In genomic region chr5:181207960-181208253, GRCh38 we compare ENCODE assay signal across 10 cellular contexts. TPM values are rescaled to one million over a fixed set of nuclear protein-coding genes. Genes with fewer than 3 reads are reported as not detected.
DNase-seq lines count a peak whose midpoint lies in the region; ATAC-seq, FAIRE-seq and TF ChIP-seq lines count a peak whose summit lies in the region.
"Had no signal": no experiment of that assay in that cellular context is flagged by ENCODE, and none has a peak within 500 bp of the region (broad histone marks: within the 10 kb centered on the region; RNA-seq: fewer than 3 reads in every experiment).

No MANE protein-coding gene starts in this region.

- H2AFZ ChIP-seq in GM12878 (ENCODE audit: control insufficient read depth, low read depth, low read length) (no peak overlapping the region), neuron (ENCODE audit: low read depth, low read length) (no peak overlapping the region)

- no peak for DNase-seq in Caco-2
- no peak for DNase-seq in Jurkat, Clone E6-1 (ENCODE audit: low read depth, low spot score)
- no peak for DNase-seq in GM12878 (ENCODE audit: low read depth, low spot score)
- DNase-seq in DMS79 (lab: John Stamatoyannopoulos, UW), result no peak
- DNase-seq in RPMI8226, result no peak
- DNase-seq: NCI-H345 had no signal

- no peaks in the 10 kb centered on the region for H4K20me1 ChIP-seq in GM12878 (ENCODE audit: control insufficient read depth, insufficient read depth)

- no peak for TF ChIP-seq POLR2A in GM12878 (IDR thresholded peaks at IDR 0.05; ENCODE audit: low read depth, low read length)

- H3K27ac Mint-ChIP-seq in Caco-2 (ENCODE audit: unreplicated experiment), result peak overlapping the region; percentile 91

- H3K9me3 ChIP-seq in Caco-2 (no peaks in the 10 kb centered on the region), GM12878 (replicated peaks; ENCODE audit: control insufficient read depth, insufficient read depth, low read length) (no peaks in the 10 kb centered on the region), neuron (ENCODE audit: low read length) (no peaks in the 10 kb centered on the region)
- H3K9me3 ChIP-seq: upper lobe of left lung had no signal

- CTCF ChIA-PET in Caco-2 (lab: Charles Lee), result interaction anchor here (0.8 to 3.3 kb wide), 4 partner anchors 10 to 35 kb away, joined by 4 to 12 read pairs (median 5); no protein-coding TSS in a partner anchor
- CTCF ChIA-PET in GM12878 (lab: Yijun Ruan, JAX), result interaction anchor here (0.7 to 8.2 kb wide), 7 partner anchors 12 to 35 kb away, joined by 3 to 96 read pairs (median 6); partner anchors contain the start of gene TRIM41

- H3K9ac ChIP-seq in GM12878 (ENCODE audit: control insufficient read depth, insufficient read depth, low read length), result no peak overlapping the region

- H3K4me3 ChIP-seq in Caco-2 (ENCODE audit: low read depth, low read length) (peak overlapping the region; percentile 3; the same call in 1 of the 2 replicates), GM12878 (peak overlapping the region; percentile 83; the same call in 1 of the 2 replicates), neuron (ENCODE audit: low read length) (peak overlapping the region; percentile 78)
- peak overlapping the region; percentile 73; the same call in 1 of the 2 replicates for H3K4me3 ChIP-seq in Jurkat, Clone E6-1 (ENCODE audit: low read length)

- ATAC-seq in GM12878 (no peak), HG03135 (IDR thresholded peaks at IDR 0.05; ENCODE audit: unreplicated experiment) (no peak), GM19452 (IDR thresholded peaks at IDR 0.05; ENCODE audit: unreplicated experiment) (no peak)

- H3K4me2 ChIP-seq in GM12878 (ENCODE audit: control insufficient read depth, insufficient read depth), result peak overlapping the region; percentile 82

- no peaks in the 10 kb centered on the region for H3K79me2 ChIP-seq in GM12878 (ENCODE audit: control insufficient read depth, insufficient read depth, low read length)

- H3K27me3 ChIP-seq in Caco-2 (replicated peaks; ENCODE audit: control insufficient read depth, insufficient read depth, low read length) (no peaks in the 10 kb centered on the region), GM12878 (replicated peaks in 1 of 2; ENCODE audit: control insufficient read depth in 2 of 2, insufficient read depth in 2 of 2, low read length in 1 of 2) (peaks cover 4 to 8% of the 10 kb centered on the region in 2 experiments; a peak in 3 of 4 replicates), neuron (ENCODE audit: insufficient read depth, low read length) (peaks cover 27% of the 10 kb centered on the region)

- H3K4me3 Mint-ChIP-seq in Caco-2 (ENCODE audit: unreplicated experiment), result peak overlapping the region; percentile 82

- TF ChIP-seq CTCF in Caco-2 (IDR thresholded peaks at IDR 0.05; ENCODE audit: insufficient read depth in 1 of 2, low read depth in 1 of 2, low read length in 1 of 2, severe bottlenecking in 1 of 2, unreplicated experiment in 1 of 2) (no peak), GM12878 (IDR thresholded peaks at IDR 0.05 in 2 of 3, conservative IDR thresholded peaks at IDR 0.05 in 1 of 3; ENCODE audit: control insufficient read depth in 2 of 3, extremely low read depth in 1 of 3, insufficient read depth in 1 of 3, low read depth in 3 of 3, low read length in 3 of 3) (no peak)

- POLR2A ChIA-PET in Caco-2 (lab: Charles Lee) (interaction anchor here (0.6 to 1.5 kb wide), 5 partner anchors 16 to 170 kb away, joined by 3 to 15 read pairs (median 6); partner anchors contain the start of gene TRIM41), GM12878 (lab: Charles Lee) (interaction anchor here (0.6 to 3.5 kb wide), 12 partner anchors 8 to 52 kb away, joined by 3 to 41 read pairs (median 8); partner anchors contain the start of gene TRIM41)

- RAD21 ChIA-PET in GM12878 (lab: Charles Lee; ENCODE audit: unreplicated experiment), result interaction anchor here (0.8 to 5.0 kb wide), 10 partner anchors 8 to 56 kb away, joined by 3 to 72 read pairs (median 8); partner anchors contain the start of genes RACK1, TRIM41 and TRIM52

- BruUV-seq in Caco-2 (replicated peaks; lab: Mats Ljungman, UMichigan) (no TSS peak), GM12878 (replicated peaks; lab: Mats Ljungman, UMichigan) (no TSS peak)

- TF ChIP-seq EP300 in GM12878 (IDR thresholded peaks at IDR 0.05; ENCODE audit: borderline replicate concordance in 1 of 2, control insufficient read depth in 1 of 2, low read depth in 2 of 2, low read length in 2 of 2), result no peak

- no peak for TF ChIP-seq RAD21 in GM12878 (IDR thresholded peaks at IDR 0.05; ENCODE audit: insufficient read depth, low read depth, low read length)

- peaks cover 35% of the 10 kb centered on the region for H3K36me3 Mint-ChIP-seq in Caco-2 (ENCODE audit: insufficient read depth, unreplicated experiment)

- peaks cover 16% of the 10 kb centered on the region for H3K27me3 Mint-ChIP-seq in Caco-2 (ENCODE audit: insufficient read depth, unreplicated experiment)

- no peaks in the 10 kb centered on the region for H3K9me3 Mint-ChIP-seq in Caco-2 (ENCODE audit: unreplicated experiment)

- no peaks in the 10 kb centered on the region for H3K36me3 ChIP-seq in Caco-2 (ENCODE audit: control insufficient read depth, insufficient read depth, low read length)
- no peaks in the 10 kb centered on the region for H3K36me3 ChIP-seq in GM12878 (ENCODE audit: control insufficient read depth in 2 of 2, insufficient read depth in 2 of 2, low read length in 1 of 2)
- no peaks in the 10 kb centered on the region for H3K36me3 ChIP-seq in neuron (ENCODE audit: insufficient read depth, low read length)
- H3K36me3 ChIP-seq: upper lobe of left lung had no signal

- no peak overlapping the region for H3K27ac ChIP-seq in GM12878 (ENCODE audit: control insufficient read depth, insufficient read depth)

- in situ Hi-C loops in GM12878 (cut with MboI), result no loop called here

- WGBS in GM12878 (ENCODE audit: insufficient coverage, insufficient replicate concordance, low lambda C conversion rate, missing lambda C conversion rate), result 31% methylated on average over 3 of the region's 3 CpGs

- FAIRE-seq in GM12878 (lab: Jason Lieb, UNC), result no peak

- intact Hi-C loops in Caco-2 (cut with micrococcal nuclease; ENCODE audit: unreplicated experiment) (loop anchor here (1.0 kb wide), 2 partner anchors 10 to 15 kb away; partner anchors contain the start of gene TRIM41), GM12878 (cut with micrococcal nuclease; ENCODE audit: unreplicated experiment) (loop anchor here (1.0 kb wide), 3 partner anchors 10 to 17 kb away; no protein-coding TSS in a partner anchor)

- peaks cover 28% of the 10 kb centered on the region for H3K4me1 Mint-ChIP-seq in Caco-2 (ENCODE audit: low read depth, unreplicated experiment)

- no peaks in the 10 kb centered on the region for H3K4me1 ChIP-seq in Caco-2
- H3K4me1 ChIP-seq in GM12878 (ENCODE audit: control insufficient read depth, insufficient read depth, low read length), result peaks cover 14% of the 10 kb centered on the region
- H3K4me1 ChIP-seq in neuron (ENCODE audit: insufficient read depth, low read length), result peaks cover 11% of the 10 kb centered on the region

- SMC1A ChIA-PET in GM12878 (lab: Charles Lee; ENCODE audit: uncharacterized antibody, unreplicated experiment), result interaction anchor here (0.9 to 6.5 kb wide), 7 partner anchors 8 to 44 kb away, joined by 4 to 40 read pairs (median 6); no protein-coding TSS in a partner anchor

RNA-seq across cellular contexts. Expression of gene TRIM7, which starts 2.9 kb away (rescaled TPM):
- total RNA-seq in Caco-2 (2022) (0.86 and 1.0 TPM in 2 replicates), GM12878 (2014; rRNA removed) (0.54 and 1.1 TPM in 2 replicates), GM12878 (2014; rRNA removed; fragmentation: Illumina TruSeq; extraction: Trizol) (0.22 and 0.46 TPM in 2 replicates), GM12878 (2021) (0.38 and 0.96 TPM in 2 replicates)
- not detected for polyA plus RNA-seq in Jurkat, Clone E6-1 (2012; ENCODE audit: insufficient read depth, insufficient read length)
- total RNA-seq in GM12878 (2013; cell fraction: nucleolus; rRNA removed), result 0.59 and 0.84 TPM in 2 replicates
- 1.1 TPM for polyA plus RNA-seq in GM12878 (2011; ENCODE audit: low read depth)
- polyA plus RNA-seq in GM12878 (2011; rRNA removed) (1.6 TPM in 2 replicates), GM12878 (2014; fragmentation: Illumina TruSeq; extraction: Trizol) (0.32 and 0.33 TPM in 2 replicates), GM12878 (2014; fragmentation: Nextera tagmentation; extraction: Ambion mirVana) (under 1 TPM; 0.02 to 0.20 TPM), GM12878 (2014; rRNA removed) (0.84 and 1.1 TPM in 2 replicates), GM12878 (2016; fragmentation: Nextera tagmentation; extraction: Ambion mirVana) (1 to 10 TPM in 1 of 2 experiments, under 1 TPM in 1; 0.44 to 1.3 TPM)
- 0.97 and 1.0 TPM in 2 replicates for polyA plus RNA-seq in GM12878 (2011; cell fraction: cytosol; rRNA removed)
- polyA plus RNA-seq in GM12878 (2011; cell fraction: nucleus; rRNA removed), result 2.2 and 2.4 TPM in 2 replicates
- polyA plus RNA-seq in GM12878 (2012), result 0.87 and 1.7 TPM in 2 replicates
- polyA minus RNA-seq in GM12878 (2011; rRNA and poly(A)+ RNA removed), result 0.80 and 0.88 TPM in 2 replicates
- polyA minus RNA-seq in GM12878 (2011; cell fraction: cytosol; rRNA and poly(A)+ RNA removed), result 0.83 and 1.1 TPM in 2 replicates
- polyA minus RNA-seq in GM12878 (2011; cell fraction: nucleus; rRNA and poly(A)+ RNA removed), result 0.73 and 1.5 TPM in 2 replicates

RNA-seq across cellular contexts. Expression of gene TRIM41, which starts 15.2 kb away (rescaled TPM):
- 23.6 and 28.7 TPM in 2 replicates for total RNA-seq in Caco-2 (2022)
- polyA plus RNA-seq in Jurkat, Clone E6-1 (2012; ENCODE audit: insufficient read depth, insufficient read length), result 44.7 TPM
- 30.1 and 34.3 TPM in 2 replicates for total RNA-seq in GM12878 (2013; cell fraction: nucleolus; rRNA removed)
- total RNA-seq in GM12878 (2014; rRNA removed), result 16.0 and 17.2 TPM in 2 replicates
- 10.5 and 10.6 TPM in 2 replicates for total RNA-seq in GM12878 (2014; rRNA removed; fragmentation: Illumina TruSeq; extraction: Trizol)
- total RNA-seq in GM12878 (2021), result 24.6 and 28.9 TPM in 2 replicates
- 11.5 TPM for polyA plus RNA-seq in GM12878 (2011; ENCODE audit: low read depth)
- 14.8 and 17.7 TPM in 2 replicates for polyA plus RNA-seq in GM12878 (2011; rRNA removed)
- 16.4 and 21.9 TPM in 2 replicates for polyA plus RNA-seq in GM12878 (2011; cell fraction: cytosol; rRNA removed)
- 173 and 195 TPM in 2 replicates for polyA plus RNA-seq in GM12878 (2011; cell fraction: nucleus; rRNA removed)
- 21.7 and 28.2 TPM in 2 replicates for polyA plus RNA-seq in GM12878 (2012)
- polyA plus RNA-seq in GM12878 (2014; fragmentation: Illumina TruSeq; extraction: Trizol), result 9.4 and 10.6 TPM in 2 replicates
- polyA plus RNA-seq in GM12878 (2014; fragmentation: Nextera tagmentation; extraction: Ambion mirVana), result 1 to 10 TPM; 1.0 to 3.2 TPM
- 21.5 and 24.4 TPM in 2 replicates for polyA plus RNA-seq in GM12878 (2014; rRNA removed)
- polyA plus RNA-seq in GM12878 (2016; fragmentation: Nextera tagmentation; extraction: Ambion mirVana), result 1 to 10 TPM; 5.2 to 5.5 TPM
- 8.6 and 10.9 TPM in 2 replicates for polyA minus RNA-seq in GM12878 (2011; rRNA and poly(A)+ RNA removed)
- polyA minus RNA-seq in GM12878 (2011; cell fraction: cytosol; rRNA and poly(A)+ RNA removed), result 6.8 and 7.5 TPM in 2 replicates
- 16.0 and 24.7 TPM in 2 replicates for polyA minus RNA-seq in GM12878 (2011; cell fraction: nucleus; rRNA and poly(A)+ RNA removed)

RNA-seq across cellular contexts. Expression of gene RACK1, which starts 35.8 kb away (rescaled TPM):
- 2,098 and 2,258 TPM in 2 replicates for total RNA-seq in Caco-2 (2022)
- 3,610 TPM for polyA plus RNA-seq in Jurkat, Clone E6-1 (2012; ENCODE audit: insufficient read depth, insufficient read length)
- 1,060 and 1,082 TPM in 2 replicates for total RNA-seq in GM12878 (2013; cell fraction: nucleolus; rRNA removed)
- total RNA-seq in GM12878 (2014; rRNA removed), result 6,385 and 6,584 TPM in 2 replicates
- total RNA-seq in GM12878 (2014; rRNA removed; fragmentation: Illumina TruSeq; extraction: Trizol), result 4,111 and 4,251 TPM in 2 replicates
- total RNA-seq in GM12878 (2021), result 2,742 and 2,873 TPM in 2 replicates
- 2,498 TPM for polyA plus RNA-seq in GM12878 (2011; ENCODE audit: low read depth)
- 2,058 and 4,963 TPM in 2 replicates for polyA plus RNA-seq in GM12878 (2011; rRNA removed)
- polyA plus RNA-seq in GM12878 (2011; cell fraction: cytosol; rRNA removed), result 6,471 and 7,747 TPM in 2 replicates
- polyA plus RNA-seq in GM12878 (2011; cell fraction: nucleus; rRNA removed), result 2,792 and 3,345 TPM in 2 replicates
- 4,319 and 4,635 TPM in 2 replicates for polyA plus RNA-seq in GM12878 (2012)
- polyA plus RNA-seq in GM12878 (2014; fragmentation: Illumina TruSeq; extraction: Trizol), result 2,869 and 4,083 TPM in 2 replicates
- polyA plus RNA-seq in GM12878 (2014; fragmentation: Nextera tagmentation; extraction: Ambion mirVana), result 1,000 to 10,000 TPM; 3,729 to 5,412 TPM
- polyA plus RNA-seq in GM12878 (2014; rRNA removed), result 5,813 and 5,897 TPM in 2 replicates
- polyA plus RNA-seq in GM12878 (2016; fragmentation: Nextera tagmentation; extraction: Ambion mirVana), result 1,000 to 10,000 TPM; 1,365 to 1,424 TPM
- polyA minus RNA-seq in GM12878 (2011; rRNA and poly(A)+ RNA removed), result 6,568 and 9,193 TPM in 2 replicates
- 1,862 and 1,930 TPM in 2 replicates for polyA minus RNA-seq in GM12878 (2011; cell fraction: cytosol; rRNA and poly(A)+ RNA removed)
- polyA minus RNA-seq in GM12878 (2011; cell fraction: nucleus; rRNA and poly(A)+ RNA removed), result 910 and 1,213 TPM in 2 replicates

RNA-seq across cellular contexts. Expression of gene TRIM52, which starts 53.0 kb away (rescaled TPM):
- total RNA-seq in Caco-2 (2022) (11.9 and 13.6 TPM in 2 replicates), GM12878 (2014; rRNA removed) (6.5 and 7.1 TPM in 2 replicates), GM12878 (2014; rRNA removed; fragmentation: Illumina TruSeq; extraction: Trizol) (10.1 and 11.5 TPM in 2 replicates), GM12878 (2021) (8.4 and 8.6 TPM in 2 replicates)
- 13.5 TPM for polyA plus RNA-seq in Jurkat, Clone E6-1 (2012; ENCODE audit: insufficient read depth, insufficient read length)
- 46.6 and 48.5 TPM in 2 replicates for total RNA-seq in GM12878 (2013; cell fraction: nucleolus; rRNA removed)
- 5.9 TPM for polyA plus RNA-seq in GM12878 (2011; ENCODE audit: low read depth)
- polyA plus RNA-seq in GM12878 (2011; rRNA removed) (24.3 and 34.0 TPM in 2 replicates), GM12878 (2014; fragmentation: Illumina TruSeq; extraction: Trizol) (12.4 and 14.7 TPM in 2 replicates), GM12878 (2014; fragmentation: Nextera tagmentation; extraction: Ambion mirVana) (1 to 10 TPM; 1.4 to 3.4 TPM), GM12878 (2014; rRNA removed) (11.6 and 13.4 TPM in 2 replicates), GM12878 (2016; fragmentation: Nextera tagmentation; extraction: Ambion mirVana) (1 to 10 TPM; 6.8 to 7.9 TPM)
- 12.3 and 13.7 TPM in 2 replicates for polyA plus RNA-seq in GM12878 (2011; cell fraction: cytosol; rRNA removed)
- polyA plus RNA-seq in GM12878 (2011; cell fraction: nucleus; rRNA removed), result 31.5 and 38.7 TPM in 2 replicates
- polyA plus RNA-seq in GM12878 (2012), result 10.7 and 12.3 TPM in 2 replicates
- 19.5 and 28.6 TPM in 2 replicates for polyA minus RNA-seq in GM12878 (2011; rRNA and poly(A)+ RNA removed)
- polyA minus RNA-seq in GM12878 (2011; cell fraction: cytosol; rRNA and poly(A)+ RNA removed), result 6.1 and 7.9 TPM in 2 replicates
- 15.4 and 24.9 TPM in 2 replicates for polyA minus RNA-seq in GM12878 (2011; cell fraction: nucleus; rRNA and poly(A)+ RNA removed)

Comparison
In these comparisons a context has a peak if more than half of its experiments do, and no peak if none do; other contexts are left out.
1. H3K4me3 ChIP-seq: peak in every context shown above with its lines; median percentile 83 in GM12878; 78 in neuron; 73 in Jurkat, Clone E6-1; 3 in Caco-2.